In the genomic region with DNA sequence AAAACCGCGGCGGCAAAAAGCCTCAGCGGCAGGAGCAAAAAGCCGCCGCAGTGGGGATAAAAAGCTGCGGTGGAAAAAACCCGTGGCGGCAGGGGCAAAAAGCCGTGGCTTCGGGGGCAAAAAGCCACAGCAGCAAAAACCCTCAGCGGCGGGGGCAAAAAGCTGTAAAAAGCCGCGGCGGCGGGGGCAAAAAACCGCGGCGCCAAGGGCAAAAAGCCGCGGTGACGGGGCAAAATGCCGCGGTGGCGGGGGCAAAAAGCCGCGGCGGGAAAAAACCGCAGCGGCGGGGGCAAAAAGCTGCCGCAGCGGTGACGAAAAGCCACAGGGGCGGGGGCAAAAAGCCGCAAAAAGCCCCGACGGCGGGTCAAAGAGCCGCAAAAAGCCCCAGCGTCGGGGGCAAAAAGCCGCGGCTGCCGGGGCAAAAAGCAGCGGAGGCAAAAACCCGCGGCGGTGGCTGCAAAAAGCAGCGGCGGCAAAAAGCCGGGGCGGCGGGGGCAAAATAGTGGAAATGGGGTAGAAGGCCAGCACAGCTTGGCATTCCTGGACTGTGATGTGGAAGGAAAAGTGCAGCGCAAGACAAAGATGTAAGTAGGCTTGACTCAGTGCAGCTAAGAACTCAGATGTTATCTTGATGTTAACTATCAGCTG, we compare ENCODE assay signal across 11 cellular contexts.
DNase-seq lines count a peak whose midpoint lies in the region; ATAC-seq and TF ChIP-seq lines count a peak whose summit lies in the region.
"Had no signal": no experiment of that assay in that cellular context is flagged by ENCODE, and none has a peak within 500 bp of the region (broad histone marks: within the 10 kb centered on the region; RNA-seq: fewer than 3 reads in every experiment).

No MANE protein-coding gene starts in this region.

- no peak for TF ChIP-seq POLR2A in breast epithelium (IDR thresholded peaks at IDR 0.05)
- no peak for TF ChIP-seq POLR2A in tibial nerve (IDR thresholded peaks at IDR 0.05)

- H3K27ac ChIP-seq in breast epithelium (no peak overlapping the region), tibial nerve (peak overlapping the region in 2 of 4 donors; percentile 26 to 71)

- POLR2A ChIA-PET in MCF 10A (lab: Yijun Ruan, JAX): no interaction called here

- no peak overlapping the region for H3K4me3 Mint-ChIP-seq in MCF 10A (ENCODE audit: unreplicated experiment)
- H3K4me3 Mint-ChIP-seq: activated T-cell treated with anti-CD3 and anti-CD28 coated beads, Interleukin-2, amount 50 U/mL, for 24 hours had no signal

- no peak overlapping the region for H3K27ac Mint-ChIP-seq in MCF 10A (ENCODE audit: low read depth, unreplicated experiment)
- H3K27ac Mint-ChIP-seq: activated T-cell treated with anti-CD3 and anti-CD28 coated beads, Interleukin-2, amount 50 U/mL, for 24 hours; CD14-positive monocyte had no signal

- no peaks in the 10 kb centered on the region for H3K4me1 Mint-ChIP-seq in MCF 10A (ENCODE audit: insufficient read depth, unreplicated experiment)
- H3K4me1 Mint-ChIP-seq: CD14-positive monocyte had no signal

- H3K36me3 ChIP-seq in breast epithelium (no peaks in the 10 kb centered on the region), tibial nerve (no peaks in the 10 kb centered on the region)

- no peak for DNase-seq in breast epithelium (ENCODE audit: low spot score in 2 of 2)
- DNase-seq in MCF 10A (ENCODE audit: unreplicated experiment): no peak
- DNase-seq in astrocyte of the cerebellum (ENCODE audit: low read depth): no peak
- DNase-seq in islet precursor cell: peak; percentile 85
- no peak for DNase-seq in tibial nerve (ENCODE audit: low spot score in 2 of 2)
- no peak for DNase-seq in GOT3 (lab: John Stamatoyannopoulos, UW)
- no peak for DNase-seq in DMS114 treated with DMSO at 0.1 percent for 48 hours (lab: John Stamatoyannopoulos, UW; ENCODE audit: unreplicated experiment)
- DNase-seq: activated T-cell treated with anti-CD3 and anti-CD28 coated beads, Interleukin-2, amount 50 U/mL, for 24 hours; SHP77 had no signal

- CTCF ChIA-PET in MCF 10A (lab: Yijun Ruan, JAX): no interaction called here

- H3K4me3 ChIP-seq in breast epithelium: peak overlapping the region in 2 of 3 donors; percentile 39 to 56
- peak overlapping the region; percentile 48 for H3K4me3 ChIP-seq in astrocyte of the cerebellum (ENCODE audit: low read depth, low read length)
- peak overlapping the region; percentile 15 to 50 (median 28) for H3K4me3 ChIP-seq in tibial nerve

- H3K4me1 ChIP-seq in breast epithelium (no peaks in the 10 kb centered on the region), tibial nerve (peaks cover 0 to 9% (median 0%) of the 10 kb centered on the region in 4 donors)

- H3K9me3 Mint-ChIP-seq in MCF 10A (ENCODE audit: unreplicated experiment): peaks cover 4% of the 10 kb centered on the region

- no peaks in the 10 kb centered on the region for H3K27me3 Mint-ChIP-seq in MCF 10A (ENCODE audit: insufficient read depth, unreplicated experiment)

- H3K36me3 Mint-ChIP-seq in MCF 10A (ENCODE audit: insufficient read depth, unreplicated experiment): no peaks in the 10 kb centered on the region

- H3K9me3 ChIP-seq in breast epithelium (no peaks in the 10 kb centered on the region), tibial nerve (no peaks in the 10 kb centered on the region)

- no TSS peak for BruUV-seq in MCF 10A (replicated peaks; lab: Mats Ljungman, UMichigan)

- 1 to 3% methylated on average over 54 to 56 of the region's 56 CpGs for WGBS in tibial nerve, 2 donors

- intact Hi-C loops in breast epithelium (cut with DNase I; ENCODE audit: low total_unique reads) (no loop called here), MCF 10A (cut with micrococcal nuclease) (no loop called here)

- peaks cover 0 to 6% of the 10 kb centered on the region in 2 donors for H3K27me3 ChIP-seq in breast epithelium
- H3K27me3 ChIP-seq in tibial nerve: peaks cover 0 to 7% of the 10 kb centered on the region in 2 donors

- no peak for ATAC-seq in HG03565 (IDR thresholded peaks at IDR 0.05; ENCODE audit: unreplicated experiment)

- TF ChIP-seq EP300 in tibial nerve (IDR thresholded peaks at IDR 0.05): no peak

- TF ChIP-seq CTCF in breast epithelium (IDR thresholded peaks at IDR 0.05) (no peak), MCF 10A (IDR thresholded peaks at IDR 0.05; ENCODE audit: unreplicated experiment) (no peak), astrocyte of the cerebellum (IDR thresholded peaks at IDR 0.05; ENCODE audit: low read depth, low read length, missing control alignments) (no peak), tibial nerve (IDR thresholded peaks at IDR 0.05) (no peak)

- in situ Hi-C loops in astrocyte of the cerebellum (cut with HindIII; ENCODE audit: low sequenced_read_pairs): no loop called here
